In the genomic region with DNA sequence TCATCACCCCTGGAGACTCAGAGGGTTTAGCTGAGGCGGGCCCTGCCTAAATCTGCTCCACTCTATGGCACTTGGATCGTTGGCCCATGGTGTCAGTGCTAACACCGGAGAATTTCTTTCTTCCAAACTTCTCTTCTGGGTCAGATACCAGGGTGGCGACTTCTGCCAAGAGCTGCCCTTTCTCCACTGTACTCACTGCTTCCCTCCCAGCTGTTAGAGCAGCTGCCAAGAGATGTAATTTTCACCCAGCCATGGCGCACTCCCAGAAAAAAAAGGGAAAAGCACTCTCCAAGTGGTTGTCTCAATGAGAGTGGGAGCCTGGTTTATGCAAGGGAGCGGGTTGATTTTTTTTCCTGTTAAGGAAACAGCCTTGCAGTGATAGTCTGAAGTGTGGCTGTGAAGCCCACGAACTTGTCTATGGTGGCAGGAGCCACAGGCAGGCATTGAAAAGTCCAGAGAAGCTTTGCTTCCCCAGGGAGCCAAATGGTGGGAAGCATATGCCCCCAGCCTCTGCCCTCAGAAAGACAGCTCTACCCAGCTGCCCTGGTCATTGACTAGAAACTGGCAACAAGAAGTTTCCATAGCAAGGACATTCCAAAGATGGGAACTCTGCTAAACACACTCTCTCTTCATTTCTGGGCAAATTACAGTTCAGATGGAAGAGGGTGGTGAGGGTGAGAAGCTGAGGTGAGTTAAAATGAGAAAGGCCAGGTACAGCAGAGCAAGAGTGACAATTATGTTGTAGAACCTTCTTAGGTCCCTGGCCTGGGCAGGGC, we compare ENCODE assay signal across 12 cellular contexts. TPM values are rescaled to one million over a fixed set of nuclear protein-coding genes. Genes with fewer than 3 reads are reported as not detected.
DNase-seq lines count a peak whose midpoint lies in the region; ATAC-seq and TF ChIP-seq lines count a peak whose summit lies in the region.
"Had no signal": no experiment of that assay in that cellular context is flagged by ENCODE, and none has a peak within 500 bp of the region (broad histone marks: within the 10 kb centered on the region; RNA-seq: fewer than 3 reads in every experiment).

No MANE protein-coding gene starts in this region.

- no peaks in the 10 kb centered on the region for H3K27me3 ChIP-seq in HCT116 (ENCODE audit: insufficient read depth, low read length)
- no peaks in the 10 kb centered on the region for H3K27me3 ChIP-seq in adipocyte (replicated peaks; ENCODE audit: control insufficient read depth, insufficient read depth, low read length)
- H3K27me3 ChIP-seq in heart left ventricle = no peaks in the 10 kb centered on the region
- no peaks in the 10 kb centered on the region for H3K27me3 ChIP-seq in gastrocnemius medialis
- no peaks in the 10 kb centered on the region for H3K27me3 ChIP-seq in CD8-positive, alpha-beta memory T cell (ENCODE audit: insufficient read depth, low read length, poor library complexity, severe bottlenecking)
- no peaks in the 10 kb centered on the region for H3K27me3 ChIP-seq in H7 (ENCODE audit: control insufficient read depth, insufficient read depth, low read length)

- H3K79me2 ChIP-seq in HCT116 (ENCODE audit: insufficient read depth, low read length) = no peaks in the 10 kb centered on the region

- H3K9me3 Mint-ChIP-seq in CD8-positive, alpha-beta memory T cell = no peaks in the 10 kb centered on the region
- H3K9me3 Mint-ChIP-seq: H9 had no signal

- peak overlapping the region; percentile 59 for H3K4me2 ChIP-seq in HCT116 (ENCODE audit: low read length)

- in situ Hi-C loops in gastrocnemius medialis (cut with MboI; ENCODE audit: low sequenced_read_pairs in 4 of 4) = loop anchor here (10.0 kb wide), 4 partner anchors 106 to 436 kb away; partner anchors contain the start of gene ZPR1 (in 1 of the 4)

- no peaks in the 10 kb centered on the region for H3K9me3 ChIP-seq in HCT116 (ENCODE audit: control insufficient read depth in 1 of 2, insufficient read depth in 1 of 2, low read depth in 1 of 2, low read length in 2 of 2)
- no peaks in the 10 kb centered on the region for H3K9me3 ChIP-seq in adipocyte (ENCODE audit: control insufficient read depth, low read length)
- H3K9me3 ChIP-seq in heart left ventricle = no peaks in the 10 kb centered on the region
- H3K9me3 ChIP-seq in gastrocnemius medialis = no peaks in the 10 kb centered on the region
- H3K9me3 ChIP-seq in CD8-positive, alpha-beta memory T cell (ENCODE audit: low read length) = no peaks in the 10 kb centered on the region
- H3K9me3 ChIP-seq: mucosa of descending colon had no signal

- RAD21 ChIA-PET in HCT116 (lab: Charles Lee; ENCODE audit: low non-redundant PET in 1 of 2, low total read pairs in 2 of 2, uncharacterized antibody in 2 of 2, unreplicated experiment in 2 of 2) = no interaction called here

- H3K27me3 Mint-ChIP-seq in CD8-positive, alpha-beta memory T cell = peaks cover 0 to 1% of the 10 kb centered on the region in 2 donors

- DNase-seq in HCT116 (ENCODE audit: low read depth, low spot score) (no peak), adipocyte (ENCODE audit: low read depth) (no peak), heart left ventricle (peak in 4 of 5 donors; percentile 57 to 78 (median 60)), gastrocnemius medialis (peak; percentile 60 to 86), mesenteric fat pad (ENCODE audit: low spot score) (no peak), kidney glomerular epithelial cell (lab: John Stamatoyannopoulos, UW) (no peak), H7 (no peak)
- no peak for DNase-seq in CD8-positive, alpha-beta memory T cell
- DNase-seq: activated T-cell treated with anti-CD3 and anti-CD28 coated beads, Interleukin-2, amount 50 U/mL, for 1 hour; H9; NCI-H2081 treated with DMSO at 0.1 percent for 48 hours had no signal

- peaks cover 0 to 8% (median 7%) of the 10 kb centered on the region in 3 donors for H3K4me1 Mint-ChIP-seq in CD8-positive, alpha-beta memory T cell

- no peaks in the 10 kb centered on the region for H4K20me1 ChIP-seq in HCT116 (ENCODE audit: insufficient read depth)

- H3K4me1 ChIP-seq in HCT116 (ENCODE audit: control insufficient read depth in 1 of 2, insufficient read depth in 2 of 2, low read length in 2 of 2) (peaks cover 10 to 20% of the 10 kb centered on the region in 2 experiments), adipocyte (ENCODE audit: control insufficient read depth, insufficient read depth, low read length) (peaks cover 75% of the 10 kb centered on the region), heart left ventricle (peaks cover 12 to 71% (median 50%) of the 10 kb centered on the region in 12 donors), gastrocnemius medialis (peaks cover 46 to 48% of the 10 kb centered on the region in 2 donors)
- H3K4me1 ChIP-seq in CD8-positive, alpha-beta memory T cell (ENCODE audit: insufficient read depth, low read length) = no peaks in the 10 kb centered on the region

- BruUV-seq in HCT116 (replicated peaks; lab: Mats Ljungman, UMichigan) = no TSS peak

- 36 to 43% (median 37%) methylated on average over 7 of the region's 7 CpGs for WGBS in heart left ventricle, 4 donors

- H3K36me3 Mint-ChIP-seq in CD8-positive, alpha-beta memory T cell = peaks cover 3 to 96% (median 20%) of the 10 kb centered on the region in 3 donors

- no peak for TF ChIP-seq RAD21 in HCT116 (IDR thresholded peaks at IDR 0.05; ENCODE audit: low read depth)

- H3K9ac ChIP-seq in HCT116 (ENCODE audit: low read length) (peak overlapping the region; percentile 9; the same call in 1 of the 2 replicates), adipocyte (ENCODE audit: low read length) (peak overlapping the region; percentile 93)

- intact Hi-C loops in HCT116 (cut with micrococcal nuclease) (no loop called here), heart left ventricle (cut with DNase I) (loop anchor here in 8 of 10 donors (2.0 to 10.0 kb wide), 13 partner anchors 22 to 434 kb away; partner anchors contain the start of genes APOA5 (in 3 of the 8), SIDT2 (in 2 of the 8), ZPR1 (in 2 of the 8) and PAFAH1B2 (in 1 of the 8)), gastrocnemius medialis (cut with DNase I; ENCODE audit: low total_unique reads) (no loop called here)

- CTCF ChIA-PET in HCT116 (lab: Charles Lee) = interaction anchor here (1.1 to 2.6 kb wide), 7 partner anchors 11 to 492 kb away, joined by 3 to 13 read pairs (median 4); partner anchors contain the start of genes PCSK7, RNF214, SIDT2 and TAGLN
- CTCF ChIA-PET in CD8-positive, alpha-beta memory T cell (lab: Charles Lee) = interaction anchor here (2.1 kb wide), 1 partner anchor 10 kb away, joined by 7 read pairs; the partner anchor contains the start of gene PCSK7

- H2AFZ ChIP-seq in HCT116 (ENCODE audit: low read depth, low read length, poor library complexity, severe bottlenecking) = no peak overlapping the region

- H3K4me3 Mint-ChIP-seq in CD8-positive, alpha-beta memory T cell = no peak overlapping the region
- H3K4me3 Mint-ChIP-seq: H9 had no signal

- 0 out of 2 replicates have a peak, but pooled peaks have one; percentile 3 for ATAC-seq in HCT116
- ATAC-seq in heart left ventricle = peak; percentile 54 to 75 (median 63)
- peak; percentile 66 to 80 for ATAC-seq in gastrocnemius medialis

- TF ChIP-seq POLR2A in HCT116 (IDR thresholded peaks at IDR 0.05; ENCODE audit: borderline replicate concordance, extremely low read depth, insufficient read depth, insufficient read length) (no peak), heart left ventricle (IDR thresholded peaks at IDR 0.05) (no peak), gastrocnemius medialis (IDR thresholded peaks at IDR 0.05) (no peak)

- H3K9me2 ChIP-seq in HCT116 (ENCODE audit: insufficient read depth) = no peaks in the 10 kb centered on the region

- H3K27ac Mint-ChIP-seq in CD8-positive, alpha-beta memory T cell = peak overlapping the region in 3 of 8 donors; percentile 17 to 71 (median 42)

- peak overlapping the region; percentile 52 for H3K27ac ChIP-seq in HCT116 (ENCODE audit: low read depth, low read length)
- peak overlapping the region; percentile 59 to 98 (median 88) for H3K27ac ChIP-seq in heart left ventricle
- peak overlapping the region; percentile 80 to 87 (median 82) for H3K27ac ChIP-seq in gastrocnemius medialis
- no peak overlapping the region for H3K27ac ChIP-seq in CD8-positive, alpha-beta memory T cell (ENCODE audit: low read depth, low read length)

- peaks cover 14 to 17% of the 10 kb centered on the region in 2 experiments; a peak in 3 of 4 replicates for H3K36me3 ChIP-seq in HCT116 (ENCODE audit: control insufficient read depth in 1 of 2, insufficient read depth in 2 of 2, low read length in 2 of 2)
- H3K36me3 ChIP-seq in adipocyte (ENCODE audit: control insufficient read depth, insufficient read depth, low read length, severe bottlenecking) = peaks cover 37% of the 10 kb centered on the region
- H3K36me3 ChIP-seq in heart left ventricle = peaks cover 0 to 94% (median 70%) of the 10 kb centered on the region in 9 donors
- H3K36me3 ChIP-seq in gastrocnemius medialis = peaks cover 4 to 48% of the 10 kb centered on the region in 2 donors
- peaks cover 86% of the 10 kb centered on the region for H3K36me3 ChIP-seq in CD8-positive, alpha-beta memory T cell (ENCODE audit: insufficient read depth, low read length)
- peaks cover 18% of the 10 kb centered on the region for H3K36me3 ChIP-seq in H7 (replicated peaks; ENCODE audit: control insufficient read depth, insufficient read depth, low read length)

- no peak overlapping the region; a peak in 1 of 4 replicates for H3K4me3 ChIP-seq in HCT116 (replicated peaks in 1 of 2; ENCODE audit: low read depth in 1 of 2, low read length in 2 of 2)
- peak overlapping the region; percentile 66 for H3K4me3 ChIP-seq in adipocyte (ENCODE audit: low read length)
- H3K4me3 ChIP-seq in heart left ventricle = peak overlapping the region in 1 of 12 donors; percentile 11
- H3K4me3 ChIP-seq in gastrocnemius medialis = peak overlapping the region in 1 of 4 donors; percentile 25
- no peak overlapping the region for H3K4me3 ChIP-seq in CD8-positive, alpha-beta memory T cell (ENCODE audit: low read length)
- H3K4me3 ChIP-seq in H7 (ENCODE audit: insufficient read depth, low read depth, low read length) = no peak overlapping the region
- H3K4me3 ChIP-seq: mucosa of descending colon had no signal

- no peak for TF ChIP-seq CTCF in HCT116 (IDR thresholded peaks at IDR 0.05 in 2 of 3, conservative IDR thresholded peaks at IDR 0.05 in 1 of 3; ENCODE audit: borderline replicate concordance in 1 of 3, insufficient read depth in 1 of 3, low read depth in 2 of 3, low read length in 2 of 3)
- TF ChIP-seq CTCF in heart left ventricle (IDR thresholded peaks at IDR 0.05) = no peak
- TF ChIP-seq CTCF in gastrocnemius medialis (IDR thresholded peaks at IDR 0.05 in 4 of 5, conservative IDR thresholded peaks at IDR 0.05 in 1 of 5) = no peak

- POLR2A ChIA-PET in HCT116 (lab: Charles Lee) = interaction anchor here (0.6 to 1.9 kb wide), 4 partner anchors 10 to 106 kb away, joined by 3 to 6 read pairs (median 4); partner anchors contain the start of genes CEP164, PAFAH1B2, PCSK7 and SIDT2
- POLR2A ChIA-PET in CD8-positive, alpha-beta memory T cell (lab: Charles Lee) = interaction anchor here (0.6 kb wide), 1 partner anchor 43 kb away, joined by 3 read pairs; no protein-coding TSS in a partner anchor

RNA-seq across cellular contexts. Expression of gene PCSK7, which starts 10.7 kb away (rescaled TPM):
- total RNA-seq in HCT116 (2021; ENCODE audit: unreplicated experiment) (30.0 TPM), heart left ventricle (10 to 100 TPM; 16.9 to 43.4 (median 25.5) TPM), gastrocnemius medialis (10 to 100 TPM; 14.5 to 19.9 (median 16.4) TPM), mesenteric fat pad (68.1 TPM)
- polyA plus RNA-seq in HCT116 (2012) = 10.9 and 12.5 TPM in 2 replicates
- 10 to 100 TPM; 27.8 to 34.6 TPM for polyA plus RNA-seq in heart left ventricle
- 100 to 1,000 TPM in 1 of 2 experiments, 10 to 100 TPM in 1; 99.6 to 101 TPM for total RNA-seq in CD8-positive, alpha-beta memory T cell
- 81.7 TPM for polyA plus RNA-seq in CD8-positive, alpha-beta memory T cell
- 28.4 and 29.3 TPM in 2 replicates for total RNA-seq in H7 (2014; rRNA removed; shearing (Covaris generic))

RNA-seq across cellular contexts. Expression of gene RNF214, which starts 11.3 kb away (rescaled TPM):
- 29.3 TPM for total RNA-seq in HCT116 (2021; ENCODE audit: unreplicated experiment)
- polyA plus RNA-seq in HCT116 (2012) = 21.0 and 21.1 TPM in 2 replicates
- total RNA-seq in heart left ventricle = 10 to 100 TPM; 16.1 to 31.9 (median 23.4) TPM
- 10 to 100 TPM in 1 of 2 donors, 1 to 10 TPM in 1; 8.0 to 12.9 TPM for polyA plus RNA-seq in heart left ventricle
- total RNA-seq in gastrocnemius medialis = 10 to 100 TPM; 17.1 to 22.7 (median 19.9) TPM
- total RNA-seq in CD8-positive, alpha-beta memory T cell = 10 to 100 TPM; 25.1 to 25.3 TPM
- 35.0 TPM for polyA plus RNA-seq in CD8-positive, alpha-beta memory T cell
- 21.9 TPM for total RNA-seq in mesenteric fat pad
- total RNA-seq in H7 (2014; rRNA removed; shearing (Covaris generic)) = 10.1 and 14.9 TPM in 2 replicates

RNA-seq across cellular contexts. Expression of gene TAGLN, which starts 22.0 kb away (rescaled TPM):
- total RNA-seq in HCT116 (2021; ENCODE audit: unreplicated experiment) (10.0 TPM), heart left ventricle (100 to 1,000 TPM in 7 of 9 donors, 10 to 100 TPM in 2; 63.7 to 338 (median 173) TPM), gastrocnemius medialis (100 to 1,000 TPM in 3 of 4 donors, 10 to 100 TPM in 1; 27.4 to 191 (median 124) TPM), mesenteric fat pad (923 TPM)
- 15.2 and 16.1 TPM in 2 replicates for polyA plus RNA-seq in HCT116 (2012)
- 100 to 1,000 TPM; 319 to 399 TPM for polyA plus RNA-seq in heart left ventricle
- total RNA-seq in CD8-positive, alpha-beta memory T cell = 1 to 10 TPM; 1.8 to 2.2 TPM
- 0.35 TPM for polyA plus RNA-seq in CD8-positive, alpha-beta memory T cell
- total RNA-seq in H7 (2014; rRNA removed; shearing (Covaris generic)) = 188 and 343 TPM in 2 replicates

RNA-seq across cellular contexts. Expression of gene SIDT2, which starts 42.6 kb away (rescaled TPM):
- total RNA-seq in HCT116 (2021; ENCODE audit: unreplicated experiment) (37.0 TPM), heart left ventricle (10 to 100 TPM; 17.2 to 45.5 (median 22.2) TPM), gastrocnemius medialis (10 to 100 TPM; 14.3 to 33.9 (median 17.7) TPM), mesenteric fat pad (226 TPM)
- 22.3 and 26.2 TPM in 2 replicates for polyA plus RNA-seq in HCT116 (2012)
- polyA plus RNA-seq in heart left ventricle = 10 to 100 TPM; 13.9 to 14.5 TPM
- 10 to 100 TPM; 13.8 to 14.9 TPM for total RNA-seq in CD8-positive, alpha-beta memory T cell
- 2.0 TPM for polyA plus RNA-seq in CD8-positive, alpha-beta memory T cell
- total RNA-seq in H7 (2014; rRNA removed; shearing (Covaris generic)) = 10.3 and 14.7 TPM in 2 replicates

Comparison
In these comparisons a context has a peak if more than half of its experiments do, and no peak if none do; other contexts are left out.
1. ATAC-seq: peak in every context shown above with its lines; median percentile 73 in gastrocnemius medialis; 63 in heart left ventricle; 3 in HCT116.
2. DNase-seq: peak in heart left ventricle (4 of 5) and gastrocnemius medialis (2 of 2); none in HCT116 (single experiment), adipocyte (single experiment), CD8-positive, alpha-beta memory T cell (0 of 5), mesenteric fat pad (single experiment), kidney glomerular epithelial cell (single experiment) and H7 (single experiment).
3. intact Hi-C loops: an anchor here in heart left ventricle (2.0 to 10.0 kb wide); none called in HCT116 and gastrocnemius medialis.